Comparison of ENCODE assay signal across 20 cellular contexts in genomic region chr12:47989666-47990065, GRCh38. TPM values are rescaled to one million over a fixed set of nuclear protein-coding genes. Genes with fewer than 3 reads are reported as not detected.
A peak's percentile ranks its signal among the peaks of the same experiment; 100 is the strongest.
DNase-seq lines count a peak whose midpoint lies in the region; ATAC-seq lines count a peak whose summit lies in the region.
"Had no signal": no experiment of that assay in that cellular context is flagged by ENCODE, and none has a peak within 500 bp of the region (broad histone marks: within the 10 kb centered on the region; RNA-seq: fewer than 3 reads in every experiment).

No MANE protein-coding gene starts in this region.

- H3K4me3 Mint-ChIP-seq in activated naive CD8-positive, alpha-beta T cell treated with anti-CD3 and anti-CD28 coated beads, Interleukin-2, amount 10 ng/mL, durations not matched to agents 7 days and 5 days = peak overlapping the region; percentile 60
- H3K4me3 Mint-ChIP-seq in activated naive CD8-positive, alpha-beta T cell treated with anti-CD3 and anti-CD28 coated beads for 36 hours = no peak overlapping the region
- H3K4me3 Mint-ChIP-seq in activated CD4-positive, alpha-beta memory T cell treated with anti-CD3 and anti-CD28 coated beads for 36 hours = no peak overlapping the region
- no peak overlapping the region for H3K4me3 Mint-ChIP-seq in memory B cell
- H3K4me3 Mint-ChIP-seq: activated naive CD4-positive, alpha-beta T cell treated with anti-CD3 and anti-CD28 coated beads, Interleukin-2, amount 10 ng/mL, durations not matched to agents 7 days and 5 days had no signal

- no peak for DNase-seq in activated naive CD8-positive, alpha-beta T cell treated with anti-CD3 and anti-CD28 coated beads, Interleukin-2, amount 10 ng/mL, durations not matched to agents 7 days and 5 days
- DNase-seq in activated naive CD8-positive, alpha-beta T cell treated with anti-CD3 and anti-CD28 coated beads for 36 hours = no peak
- no peak for DNase-seq in activated CD4-positive, alpha-beta memory T cell treated with anti-CD3 and anti-CD28 coated beads for 36 hours
- no peak for DNase-seq in memory B cell (ENCODE audit: low spot score in 2 of 2)
- DNase-seq in OCI-M1 (lab: John Stamatoyannopoulos, UW) = no peak
- DNase-seq in HT-29 (ENCODE audit: low spot score) = no peak
- DNase-seq: EL, islet precursor cell, NCI-H1694 treated with DMSO at 0.1 percent for 48 hours, NCI-H2171, NCI-H524 treated with DMSO at 0.1 percent for 48 hours, SJCRH30 had no signal

- POLR2A ChIA-PET in activated naive CD8-positive, alpha-beta T cell treated with anti-CD3 and anti-CD28 coated beads, Interleukin-2, amount 10 ng/mL, durations not matched to agents 7 days and 5 days (lab: Charles Lee) = interaction anchor here (1.5 kb wide), 1 partner anchor 10 kb away, joined by 5 read pairs; no protein-coding TSS in a partner anchor
- POLR2A ChIA-PET in activated CD4-positive, alpha-beta memory T cell treated with anti-CD3 and anti-CD28 coated beads for 36 hours (lab: Charles Lee) = no interaction called here

- peak overlapping the region; percentile 81 for H3K27ac Mint-ChIP-seq in activated naive CD8-positive, alpha-beta T cell treated with anti-CD3 and anti-CD28 coated beads, Interleukin-2, amount 10 ng/mL, durations not matched to agents 7 days and 5 days
- H3K27ac Mint-ChIP-seq in activated naive CD8-positive, alpha-beta T cell treated with anti-CD3 and anti-CD28 coated beads for 36 hours = no peak overlapping the region
- H3K27ac Mint-ChIP-seq in activated CD4-positive, alpha-beta memory T cell treated with anti-CD3 and anti-CD28 coated beads for 36 hours = peak overlapping the region; percentile 63
- peak overlapping the region; percentile 31 for H3K27ac Mint-ChIP-seq in memory B cell
- H3K27ac Mint-ChIP-seq: CD14-positive monocyte had no signal

- no peak for ATAC-seq in activated naive CD8-positive, alpha-beta T cell treated with anti-CD3 and anti-CD28 coated beads, Interleukin-2, amount 10 ng/mL, durations not matched to agents 7 days and 5 days (ENCODE audit: low read depth)
- no peak for ATAC-seq in memory B cell (ENCODE audit: low read depth)
- no peak for ATAC-seq in HG03025 (IDR thresholded peaks at IDR 0.05; ENCODE audit: low FRiP score, unreplicated experiment)

- peaks cover 21% of the 10 kb centered on the region for H3K4me1 Mint-ChIP-seq in activated naive CD8-positive, alpha-beta T cell treated with anti-CD3 and anti-CD28 coated beads, Interleukin-2, amount 10 ng/mL, durations not matched to agents 7 days and 5 days
- peaks cover 23% of the 10 kb centered on the region for H3K4me1 Mint-ChIP-seq in activated naive CD8-positive, alpha-beta T cell treated with anti-CD3 and anti-CD28 coated beads for 36 hours
- H3K4me1 Mint-ChIP-seq in activated CD4-positive, alpha-beta memory T cell treated with anti-CD3 and anti-CD28 coated beads for 36 hours (ENCODE audit: low read depth) = peaks cover 20% of the 10 kb centered on the region
- H3K4me1 Mint-ChIP-seq in memory B cell = peaks cover 23% of the 10 kb centered on the region

- no peaks in the 10 kb centered on the region for H3K9me3 Mint-ChIP-seq in activated naive CD8-positive, alpha-beta T cell treated with anti-CD3 and anti-CD28 coated beads, Interleukin-2, amount 10 ng/mL, durations not matched to agents 7 days and 5 days
- H3K9me3 Mint-ChIP-seq in activated naive CD8-positive, alpha-beta T cell treated with anti-CD3 and anti-CD28 coated beads for 36 hours = no peaks in the 10 kb centered on the region
- no peaks in the 10 kb centered on the region for H3K9me3 Mint-ChIP-seq in activated CD4-positive, alpha-beta memory T cell treated with anti-CD3 and anti-CD28 coated beads for 36 hours
- H3K9me3 Mint-ChIP-seq in memory B cell = no peaks in the 10 kb centered on the region
- H3K9me3 Mint-ChIP-seq: activated naive CD4-positive, alpha-beta T cell treated with anti-CD3 and anti-CD28 coated beads, Interleukin-2, amount 10 ng/mL, durations not matched to agents 7 days and 5 days; stimulated activated naive B cell treated with anti-CD40 and anti-IgM and Interleukin-4, amounts not matched to agents 10 μg/mL and 1 μg/mL and 100 μg/mL, for 72 hours had no signal

- H3K36me3 Mint-ChIP-seq in activated naive CD8-positive, alpha-beta T cell treated with anti-CD3 and anti-CD28 coated beads, Interleukin-2, amount 10 ng/mL, durations not matched to agents 7 days and 5 days = no peaks in the 10 kb centered on the region
- H3K36me3 Mint-ChIP-seq in activated naive CD8-positive, alpha-beta T cell treated with anti-CD3 and anti-CD28 coated beads for 36 hours = no peaks in the 10 kb centered on the region
- no peaks in the 10 kb centered on the region for H3K36me3 Mint-ChIP-seq in activated CD4-positive, alpha-beta memory T cell treated with anti-CD3 and anti-CD28 coated beads for 36 hours
- H3K36me3 Mint-ChIP-seq in memory B cell = no peaks in the 10 kb centered on the region
- H3K36me3 Mint-ChIP-seq: activated naive CD4-positive, alpha-beta T cell treated with anti-CD3 and anti-CD28 coated beads, Interleukin-2, amount 10 ng/mL, durations not matched to agents 7 days and 5 days; CD14-positive monocyte; stimulated activated naive B cell treated with anti-CD40 and anti-IgM and Interleukin-4, amounts not matched to agents 10 μg/mL and 1 μg/mL and 100 μg/mL, for 72 hours had no signal

- intact Hi-C loops in activated CD4-positive, alpha-beta memory T cell treated with anti-CD3 and anti-CD28 coated beads for 36 hours (cut with micrococcal nuclease) = no loop called here

- CTCF ChIA-PET in activated CD4-positive, alpha-beta memory T cell treated with anti-CD3 and anti-CD28 coated beads for 36 hours (lab: Charles Lee) = no interaction called here

- H3K27me3 Mint-ChIP-seq in activated naive CD8-positive, alpha-beta T cell treated with anti-CD3 and anti-CD28 coated beads, Interleukin-2, amount 10 ng/mL, durations not matched to agents 7 days and 5 days = peaks cover 62% of the 10 kb centered on the region
- peaks cover 32% of the 10 kb centered on the region for H3K27me3 Mint-ChIP-seq in activated naive CD8-positive, alpha-beta T cell treated with anti-CD3 and anti-CD28 coated beads for 36 hours
- peaks cover 4% of the 10 kb centered on the region for H3K27me3 Mint-ChIP-seq in activated CD4-positive, alpha-beta memory T cell treated with anti-CD3 and anti-CD28 coated beads for 36 hours
- no peaks in the 10 kb centered on the region for H3K27me3 Mint-ChIP-seq in memory B cell

RNA-seq across cellular contexts. Expression of gene COL2A1, which starts 14.6 kb away (rescaled TPM):
- not detected for total RNA-seq in activated naive CD8-positive, alpha-beta T cell treated with anti-CD3 and anti-CD28 coated beads, Interleukin-2, amount 10 ng/mL, durations not matched to agents 7 days and 5 days
- under 1 TPM in 1 of 2 experiments, not detected in 1; 0.04 TPM for total RNA-seq in activated naive CD8-positive, alpha-beta T cell treated with anti-CD3 and anti-CD28 coated beads for 36 hours
- not detected for total RNA-seq in activated CD4-positive, alpha-beta memory T cell treated with anti-CD3 and anti-CD28 coated beads for 36 hours
- not detected in 2 replicates for total RNA-seq in HT-29 (2014; rRNA removed; shearing (Covaris generic))
- total RNA-seq: dermis microvascular lymphatic vessel endothelial cell, endothelial cell of umbilical vein, LHCN-M2, lung microvascular endothelial cell had no signal

RNA-seq across cellular contexts. Expression of gene TMEM106C, which starts 26.3 kb away (rescaled TPM):
- 100 to 1,000 TPM; 111 to 115 TPM for total RNA-seq in activated naive CD8-positive, alpha-beta T cell treated with anti-CD3 and anti-CD28 coated beads, Interleukin-2, amount 10 ng/mL, durations not matched to agents 7 days and 5 days
- total RNA-seq in activated naive CD8-positive, alpha-beta T cell treated with anti-CD3 and anti-CD28 coated beads for 36 hours = 100 to 1,000 TPM; 158 to 168 TPM
- 100 to 1,000 TPM; 179 to 182 TPM for total RNA-seq in activated CD4-positive, alpha-beta memory T cell treated with anti-CD3 and anti-CD28 coated beads for 36 hours
- total RNA-seq in HT-29 (2014; rRNA removed; shearing (Covaris generic)) = 126 and 132 TPM in 2 replicates
